ENCODE assay signal across 22 cellular contexts in the genomic region with DNA sequence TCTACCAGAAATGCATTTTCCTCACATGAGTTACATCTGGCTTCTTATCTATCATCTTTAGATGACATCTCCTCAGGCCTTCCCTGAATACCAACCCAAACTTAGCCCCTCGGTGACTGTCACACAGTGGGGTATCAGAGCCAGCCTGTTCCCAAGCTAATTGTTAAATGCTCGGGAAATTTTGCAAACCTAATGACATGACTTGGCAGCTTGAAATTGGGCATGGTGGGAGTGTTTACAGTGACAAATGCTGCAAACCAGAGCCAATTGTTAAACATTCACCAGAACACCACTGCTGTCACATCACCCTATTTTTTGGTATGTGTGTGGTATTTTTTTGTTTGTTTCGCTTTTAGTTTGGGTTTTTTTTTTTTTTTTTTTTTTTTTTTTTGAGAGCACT.
DNase-seq lines count a peak whose midpoint lies in the region.
"Had no signal": no experiment of that assay in that cellular context is flagged by ENCODE, and none has a peak within 500 bp of the region (broad histone marks: within the 10 kb centered on the region; RNA-seq: fewer than 3 reads in every experiment).

No MANE protein-coding gene starts in this region.

- H3K4me2 ChIP-seq in mesenchymal stem cell (ENCODE audit: low read length, poor library complexity, severe bottlenecking), result no peak overlapping the region
- H3K4me2 ChIP-seq in neuronal stem cell (ENCODE audit: insufficient read depth, low read length, poor library complexity, severe bottlenecking), result no peak overlapping the region

- H3K36me3 ChIP-seq in SJSA1 (no peaks in the 10 kb centered on the region), mesenchymal stem cell (ENCODE audit: control insufficient read depth in 1 of 2, insufficient read depth in 2 of 2, low read depth in 1 of 2, low read length in 2 of 2) (peaks cover 3 to 4% of the 10 kb centered on the region in 2 experiments), neuronal stem cell (replicated peaks in 1 of 2; ENCODE audit: control insufficient read depth in 2 of 2, insufficient read depth in 2 of 2, low read length in 2 of 2) (peaks cover 11 to 30% of the 10 kb centered on the region in 2 donors)
- H3K36me3 ChIP-seq: BE2C had no signal

- no peak overlapping the region for H4K91ac ChIP-seq in mesenchymal stem cell (ENCODE audit: low read length)
- no peak overlapping the region for H4K91ac ChIP-seq in neuronal stem cell (ENCODE audit: low read depth, low read length, poor library complexity)

- no peak overlapping the region for H2BK5ac ChIP-seq in mesenchymal stem cell (ENCODE audit: low read depth, low read length, poor library complexity, severe bottlenecking)
- H2BK5ac ChIP-seq in neuronal stem cell (ENCODE audit: low read length), result no peak overlapping the region

- no peak overlapping the region for H3K4me3 ChIP-seq in SJSA1
- no peak overlapping the region for H3K4me3 ChIP-seq in mesenchymal stem cell (ENCODE audit: insufficient read depth in 1 of 2, low read depth in 1 of 2, low read length in 2 of 2)
- H3K4me3 ChIP-seq in neuronal stem cell (ENCODE audit: low read length in 2 of 2), result no peak overlapping the region

- no peak overlapping the region for H3K4ac ChIP-seq in mesenchymal stem cell (ENCODE audit: low read depth in 1 of 2, low read length in 2 of 2)
- no peak overlapping the region for H3K4ac ChIP-seq in neuronal stem cell (ENCODE audit: low read length)

- H3K9me3 ChIP-seq in SJSA1 (replicated peaks), result no peaks in the 10 kb centered on the region
- no peaks in the 10 kb centered on the region for H3K9me3 ChIP-seq in mesenchymal stem cell (ENCODE audit: control insufficient read depth, low read length)
- H3K9me3 ChIP-seq in neuronal stem cell (replicated peaks in 1 of 2; ENCODE audit: control insufficient read depth in 2 of 2, insufficient read depth in 1 of 2, low read depth in 1 of 2, low read length in 2 of 2), result no peaks in the 10 kb centered on the region
- H3K9me3 ChIP-seq: BE2C had no signal

- H3K9ac ChIP-seq in mesenchymal stem cell (ENCODE audit: low read length) (no peak overlapping the region), neuronal stem cell (ENCODE audit: low read depth, low read length, poor library complexity) (no peak overlapping the region)

- H3K23ac ChIP-seq in mesenchymal stem cell (ENCODE audit: low read length in 2 of 2) (no peak overlapping the region), neuronal stem cell (ENCODE audit: low read depth, low read length, poor library complexity) (no peak overlapping the region)

- peak; percentile 44 for DNase-seq in H4 (ENCODE audit: low spot score)
- peak in 1 of 2 experiments; percentile 64 for DNase-seq in SJSA1 (ENCODE audit: low read depth in 1 of 2, low spot score in 2 of 2)
- peak; percentile 19 for DNase-seq in cerebellum (ENCODE audit: low spot score)
- peak; percentile 61 for DNase-seq in mesenchymal stem cell
- DNase-seq in neuronal stem cell (ENCODE audit: low spot score), result no peak
- no peak for DNase-seq in DMS153 (lab: John Stamatoyannopoulos, UW)
- DNase-seq in dermis blood vessel endothelial cell, result no peak
- no peak for DNase-seq in AML-193 (lab: John Stamatoyannopoulos, UW)
- DNase-seq: BE2C; CD4-positive, CD25-positive, alpha-beta regulatory T cell; COR-L47; DMS53; EL; H7; HFFc6; NCI-H1417 treated with DMSO at 0.1 percent for 48 hours; NCI-H2029; NCI-H446; PC-3; SIG-M5; SW 1271 had no signal

- H2BK15ac ChIP-seq in mesenchymal stem cell (ENCODE audit: low read depth, poor library complexity, severe bottlenecking), result no peak overlapping the region
- no peak overlapping the region for H2BK15ac ChIP-seq in neuronal stem cell (ENCODE audit: low read length)

- 55% methylated on average over 2 of the region's 3 CpGs for WGBS in mesenchymal stem cell
- WGBS in neuronal stem cell (ENCODE audit: extremely low coverage in 2 of 2, insufficient read length in 2 of 2, insufficient replicate concordance in 1 of 2), 2 donors, result no CpG with 5 or more reads among the region's 3 CpGs

- H4K8ac ChIP-seq in mesenchymal stem cell (ENCODE audit: low read length) (no peak overlapping the region), neuronal stem cell (ENCODE audit: low read depth, low read length) (no peak overlapping the region)

- H2AFZ ChIP-seq in mesenchymal stem cell (ENCODE audit: low read depth, low read length), result no peak overlapping the region
- H2AFZ ChIP-seq in neuronal stem cell (ENCODE audit: low read length), result no peak overlapping the region

- H3K27me3 ChIP-seq in SJSA1 (replicated peaks) (no peaks in the 10 kb centered on the region), mesenchymal stem cell (ENCODE audit: control insufficient read depth in 1 of 2, insufficient read depth in 1 of 2, low read length in 2 of 2) (no peaks in the 10 kb centered on the region), neuronal stem cell (ENCODE audit: control insufficient read depth in 3 of 3, insufficient read depth in 3 of 3, low read depth in 1 of 3, low read length in 3 of 3) (no peaks in the 10 kb centered on the region)

- H2BK12ac ChIP-seq in mesenchymal stem cell (ENCODE audit: low read length in 2 of 2), result no peak overlapping the region
- no peak overlapping the region for H2BK12ac ChIP-seq in neuronal stem cell (ENCODE audit: low read length)

- H3K79me1 ChIP-seq in mesenchymal stem cell (replicated peaks; ENCODE audit: low read length, poor library complexity, severe bottlenecking) (peaks cover 5% of the 10 kb centered on the region), neuronal stem cell (ENCODE audit: low read depth, low read length) (no peaks in the 10 kb centered on the region)

- H2BK120ac ChIP-seq in mesenchymal stem cell (ENCODE audit: low read depth, low read length) (no peak overlapping the region), neuronal stem cell (ENCODE audit: low read depth, low read length) (no peak overlapping the region)

- H3K27ac ChIP-seq in SJSA1 (0 out of 2 replicates have a peak overlapping the region, but pooled peaks have one; percentile 13), mesenchymal stem cell (ENCODE audit: low read length, poor library complexity, severe bottlenecking) (no peak overlapping the region), neuronal stem cell (replicated peaks; ENCODE audit: low read length) (no peak overlapping the region)
- H3K27ac ChIP-seq: RWPE1 had no signal

- H3K4me1 ChIP-seq in SJSA1 (replicated peaks) (peaks cover 22% of the 10 kb centered on the region), mesenchymal stem cell (ENCODE audit: control insufficient read depth, insufficient read depth, low read depth, low read length) (no peaks in the 10 kb centered on the region), neuronal stem cell (ENCODE audit: control insufficient read depth in 2 of 2, insufficient read depth in 1 of 2, low read depth in 1 of 2, low read length in 2 of 2) (no peaks in the 10 kb centered on the region)
- H3K4me1 ChIP-seq: BE2C had no signal

- H3K14ac ChIP-seq in mesenchymal stem cell (ENCODE audit: low read length in 2 of 2), result no peak overlapping the region
- no peak overlapping the region for H3K14ac ChIP-seq in neuronal stem cell (ENCODE audit: low read length)

- no peak overlapping the region for H2AK5ac ChIP-seq in mesenchymal stem cell (ENCODE audit: low read length, severe bottlenecking)
- no peak overlapping the region for H2AK5ac ChIP-seq in neuronal stem cell (ENCODE audit: low read depth, low read length)

- H3K18ac ChIP-seq in mesenchymal stem cell (ENCODE audit: low read depth in 1 of 2, low read length in 2 of 2), result peak overlapping the region in 1 of 2 experiments; percentile 21
- H3K18ac ChIP-seq in neuronal stem cell (ENCODE audit: low read length), result no peak overlapping the region

Comparison
In these comparisons a context has a peak if more than half of its experiments do, and no peak if none do; other contexts are left out.
1. DNase-seq: peak in H4 (single experiment), cerebellum (single experiment) and mesenchymal stem cell (single experiment); none in neuronal stem cell (single experiment), DMS153 (single experiment), dermis blood vessel endothelial cell (single experiment) and AML-193 (0 of 2).